19 cellular contexts compared by ENCODE assay signal in the genomic region with DNA sequence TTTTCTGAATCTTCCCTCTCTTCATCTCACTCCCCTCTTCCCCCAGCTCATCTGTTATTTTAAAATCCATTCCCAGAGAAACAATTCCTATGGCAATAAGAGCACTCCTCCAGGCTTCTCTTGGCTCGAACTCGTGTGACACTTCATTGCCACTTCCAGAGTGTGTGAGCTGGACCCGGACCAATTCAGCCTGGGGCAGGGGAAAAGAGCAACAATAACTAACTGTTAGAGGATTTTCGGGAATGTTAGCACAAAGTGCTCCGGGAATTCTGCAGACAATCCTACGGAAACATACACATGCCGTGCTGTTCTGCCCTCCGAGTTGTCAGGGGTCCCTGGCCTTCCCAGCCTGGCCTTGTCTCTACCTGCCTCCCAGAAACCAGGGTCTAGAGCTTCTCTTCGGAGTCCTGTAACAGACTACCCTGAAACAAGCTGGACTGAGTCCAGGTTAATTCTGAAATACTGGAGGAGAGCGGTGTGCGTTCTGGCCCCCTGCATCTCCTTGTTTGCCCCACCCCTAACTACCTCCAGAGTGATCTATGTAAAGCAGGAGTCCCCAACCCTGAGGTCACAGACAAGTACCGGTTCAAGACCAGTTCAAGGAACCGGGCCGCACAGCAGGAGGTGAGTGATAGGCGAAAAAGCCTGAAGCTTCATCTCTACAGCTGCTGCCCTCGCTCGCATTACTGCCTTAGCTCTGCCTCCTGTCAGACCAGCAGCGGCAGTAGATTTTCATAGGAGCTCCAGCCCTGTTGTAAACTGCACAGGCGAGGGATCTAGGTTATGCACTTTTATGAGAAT. TPM values are rescaled to one million over a fixed set of nuclear protein-coding genes. Genes with fewer than 3 reads are reported as not detected.
DNase-seq lines count a peak whose midpoint lies in the region; ATAC-seq and TF ChIP-seq lines count a peak whose summit lies in the region.
"Had no signal": no experiment of that assay in that cellular context is flagged by ENCODE, and none has a peak within 500 bp of the region (broad histone marks: within the 10 kb centered on the region; RNA-seq: fewer than 3 reads in every experiment).

No MANE protein-coding gene starts in this region.

- H3K9me3 ChIP-seq in HAP-1 (no peaks in the 10 kb centered on the region), colonic mucosa (no peaks in the 10 kb centered on the region)

- intact Hi-C loops in colonic mucosa (cut with DNase I): no loop called here

- DNase-seq in AG08395 (ENCODE audit: low spot score) (peak; percentile 25), HAP-1 (ENCODE audit: low spot score in 2 of 2) (peak; percentile 18 to 61), astrocyte of the hippocampus (ENCODE audit: low read depth, low spot score) (peak; percentile 69), medulla oblongata (ENCODE audit: extremely low spot score) (peak; percentile 23), colonic mucosa (no peak)
- DNase-seq in effector CD4-positive, alpha-beta T cell: no peak
- DNase-seq in stimulated activated CD4-positive, alpha-beta T cell treated with anti-CD3 and anti-CD28 coated beads, Interleukin-2, amount 100 ng/mL, for 24 hours: no peak
- DNase-seq: activated CD4-positive, alpha-beta T cell treated with anti-CD3 and anti-CD28 coated beads for 4 hours; activated naive CD8-positive, alpha-beta T cell treated with anti-CD3 and anti-CD28 coated beads, Interleukin-2, amount 50 U/mL, for 24 hours; activated T-cell treated with anti-CD3 and anti-CD28 coated beads, Interleukin-2, amount 50 U/mL, for 24 hours; Calu3; naive thymus-derived CD8-positive, alpha-beta T cell; NCI-H1092 treated with DMSO at 0.1 percent for 48 hours; NCI-H510A; stimulated activated naive CD4-positive, alpha-beta T cell treated with Interleukin-2 at 50 U/mL for 16 hours had no signal

- peaks cover 9% of the 10 kb centered on the region for H3K4me1 ChIP-seq in HAP-1
- no peaks in the 10 kb centered on the region for H3K4me1 ChIP-seq in colonic mucosa

- no peak for TF ChIP-seq CTCF in colonic mucosa (IDR thresholded peaks at IDR 0.05)

- no peak for ATAC-seq in GM18861 (IDR thresholded peaks at IDR 0.05; ENCODE audit: unreplicated experiment)
- ATAC-seq: activated naive CD8-positive, alpha-beta T cell treated with anti-CD3 and anti-CD28 coated beads, Interleukin-2, amount 50 U/mL, for 24 hours; left lobe of liver; naive thymus-derived CD8-positive, alpha-beta T cell had no signal

- H3K36me3 ChIP-seq in HAP-1 (replicated peaks): no peaks in the 10 kb centered on the region
- H3K36me3 ChIP-seq in colonic mucosa: no peaks in the 10 kb centered on the region

- in situ Hi-C loops in HAP-1 (cut with MboI; ENCODE audit: low sequenced_read_pairs): loop anchor here (10.0 kb wide), 1 partner anchor 131 kb away; no protein-coding TSS in a partner anchor

- H3K9ac ChIP-seq in colonic mucosa (ENCODE audit: low read depth in 2 of 2, low read length in 2 of 2): no peak overlapping the region

- H3K27me3 ChIP-seq in HAP-1 (ENCODE audit: low read depth) (no peaks in the 10 kb centered on the region), colonic mucosa (no peaks in the 10 kb centered on the region)

- H3K4me3 ChIP-seq in HAP-1: no peak overlapping the region
- H3K4me3 ChIP-seq in colonic mucosa: no peak overlapping the region

- H3K27ac ChIP-seq in colonic mucosa: no peak overlapping the region
- H3K27ac ChIP-seq: epithelial cell of prostate had no signal

RNA-seq across cellular contexts. Expression of a gene that starts 11.3 kb away (rescaled TPM):
- total RNA-seq in colonic mucosa: under 1 TPM in 1 of 2 donors, not detected in 1; 0.35 TPM
- total RNA-seq: Calu3; naive thymus-derived CD8-positive, alpha-beta T cell; T-helper 2 cell treated with Interferon-gamma antibody and Interleukin-4, amounts not matched to agents 100 ng/mL and 5 ng/mL, for 36 hours had no signal

RNA-seq across cellular contexts. Expression of a gene that starts 52.4 kb away (rescaled TPM):
- 10 to 100 TPM; 11.3 to 12.9 TPM for total RNA-seq in colonic mucosa

Comparison
In these comparisons a context has a peak if more than half of its experiments do, and no peak if none do; other contexts are left out.
1. DNase-seq: peak in AG08395 (single experiment), HAP-1 (2 of 2), astrocyte of the hippocampus (single experiment) and medulla oblongata (single experiment); none in effector CD4-positive, alpha-beta T cell (single experiment), colonic mucosa (single experiment) and stimulated activated CD4-positive, alpha-beta T cell treated with anti-CD3 and anti-CD28 coated beads, Interleukin-2, amount 100 ng/mL, for 24 hours (0 of 2).